Comparison of ENCODE assay signal across 1 cellular context in genomic region chr10:73161079-73161478, GRCh38.
TF ChIP-seq lines count a peak whose summit lies in the region.

No MANE protein-coding gene starts in this region.

TF ChIP-seq in A549, 52 proteins besides CTCF, POLR2A, EP300 and RAD21:
- peak; percentile 24 for TF ChIP-seq MAFK (IDR thresholded peaks at IDR 0.05; ENCODE audit: partially characterized antibody)
- no peak for TF ChIP-seq CBX2 (IDR thresholded peaks at IDR 0.05; ENCODE audit: borderline replicate concordance, low read depth)
